ENCODE assay signal across 8 cellular contexts in the genomic region with DNA sequence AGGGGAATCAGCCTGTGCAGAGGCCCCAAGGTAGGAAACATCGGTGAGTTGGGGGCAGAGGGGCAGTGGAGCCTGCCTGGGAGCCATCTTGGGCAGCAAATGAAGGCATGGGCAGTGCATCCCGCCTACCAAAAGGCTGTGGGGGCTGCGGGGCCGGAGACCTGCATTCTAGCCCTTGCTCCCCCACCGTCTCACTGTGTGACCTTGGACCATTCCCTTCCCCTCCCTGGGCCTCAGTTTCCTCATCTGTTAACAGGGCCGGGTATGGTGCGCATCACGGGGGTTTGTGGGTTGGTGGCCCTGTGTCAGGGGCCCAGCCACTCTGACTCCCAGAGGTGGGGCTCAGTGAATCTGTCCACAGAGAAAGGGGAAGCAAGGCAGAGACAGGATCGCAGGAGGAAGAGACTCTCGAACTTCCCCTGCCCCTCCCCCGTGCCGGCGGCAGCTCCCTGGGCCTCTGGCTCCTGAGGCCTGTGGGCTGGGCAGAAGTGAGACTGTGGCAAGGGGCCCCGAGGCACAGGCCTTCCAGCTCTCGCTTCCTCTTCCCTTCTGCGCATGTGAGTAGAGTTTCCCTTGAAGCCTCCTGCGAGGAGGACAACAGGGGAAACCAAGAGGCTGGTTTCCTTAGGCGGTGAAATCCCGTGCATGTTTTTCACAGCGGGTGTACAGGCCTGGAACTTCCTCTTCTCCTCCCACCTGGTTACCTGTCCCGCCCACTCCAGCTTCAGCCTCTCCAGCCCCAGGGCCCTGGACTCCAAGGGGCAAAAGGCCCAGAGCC.
A peak's percentile ranks its signal among the peaks of the same experiment; 100 is the strongest.
DNase-seq lines count a peak whose midpoint lies in the region; ATAC-seq lines count a peak whose summit lies in the region.

No MANE protein-coding gene starts in this region.

- no peaks in the 10 kb centered on the region for H3K36me3 Mint-ChIP-seq in memory B cell

- H3K27me3 Mint-ChIP-seq in memory B cell: no peaks in the 10 kb centered on the region

- peak; percentile 80 for DNase-seq in GM19238 (ENCODE audit: insufficient read length, low spot score)
- DNase-seq in T-helper 22 cell (ENCODE audit: low read depth): peak; percentile 42
- DNase-seq in anterior cingulate cortex (lab: John Stamatoyannopoulos, UW): peak in 36 of 58 donors; percentile 19 to 71 (median 37)
- peak; percentile 81 to 89 for DNase-seq in memory B cell (ENCODE audit: low spot score in 2 of 2)
- DNase-seq in stimulated activated CD8-positive, alpha-beta memory T cell treated with anti-CD3 and anti-CD28 coated beads, Interleukin-7, amount 100 ng/mL, for 1 hour (ENCODE audit: low read depth in 2 of 2): peak; percentile 23 to 27
- DNase-seq in kidney glomerular epithelial cell (lab: John Stamatoyannopoulos, UW): no peak
- no peak for DNase-seq in NCI-H128 (lab: John Stamatoyannopoulos, UW; ENCODE audit: unreplicated experiment)

- ATAC-seq in HG03280 (IDR thresholded peaks at IDR 0.05; ENCODE audit: unreplicated experiment) (peak; percentile 84), memory B cell (ENCODE audit: low read depth) (peak; percentile 87)

- H3K27ac Mint-ChIP-seq in memory B cell: peak overlapping the region; percentile 95

- peak overlapping the region; percentile 60 for H3K4me3 Mint-ChIP-seq in memory B cell

- no peaks in the 10 kb centered on the region for H3K9me3 Mint-ChIP-seq in memory B cell

- H3K4me1 Mint-ChIP-seq in memory B cell: peaks cover 55% of the 10 kb centered on the region

Comparison
In these comparisons a context has a peak if more than half of its experiments do, and no peak if none do; other contexts are left out.
1. DNase-seq: peak in GM19238 (single experiment), T-helper 22 cell (single experiment), anterior cingulate cortex (36 of 58), memory B cell (2 of 2) and stimulated activated CD8-positive, alpha-beta memory T cell treated with anti-CD3 and anti-CD28 coated beads, Interleukin-7, amount 100 ng/mL, for 1 hour (2 of 2); none in kidney glomerular epithelial cell (single experiment) and NCI-H128 (single experiment).